8 cellular contexts compared by ENCODE assay signal in the genomic region with DNA sequence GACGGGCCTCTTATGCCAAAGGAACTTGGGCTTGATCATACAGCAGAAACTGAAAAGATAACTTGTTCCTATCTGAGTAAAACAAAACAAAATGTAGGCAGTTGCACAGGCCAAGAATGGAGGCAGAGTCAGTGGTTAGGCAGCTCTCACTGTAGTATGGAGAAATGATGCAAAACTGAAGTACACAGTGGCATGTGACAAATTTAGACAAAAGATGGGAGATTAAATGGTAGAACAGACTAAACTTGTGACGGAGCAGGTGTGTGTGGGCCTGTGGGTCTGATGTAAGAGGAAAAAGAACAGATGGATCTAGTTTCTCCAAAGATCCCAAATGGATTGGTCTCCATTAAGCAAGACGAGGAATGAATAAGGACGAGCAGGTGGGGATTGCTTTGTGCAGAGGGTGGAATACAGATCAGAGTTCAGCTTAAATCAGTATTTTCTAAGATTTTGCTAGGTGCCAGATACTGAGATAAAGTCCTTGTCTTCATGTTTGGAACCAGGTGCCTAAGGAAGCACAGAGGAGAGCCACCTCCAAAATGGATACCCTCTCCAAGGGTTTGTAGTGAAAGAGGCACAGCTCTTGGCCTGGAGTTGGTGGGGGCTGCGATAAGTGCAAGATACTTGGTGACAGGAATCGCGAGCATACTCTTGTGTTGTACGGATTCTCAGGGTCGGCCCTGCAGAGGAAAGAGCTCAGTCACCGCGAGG. TPM values are rescaled to one million over a fixed set of nuclear protein-coding genes. Genes with fewer than 3 reads are reported as not detected.
DNase-seq lines count a peak whose midpoint lies in the region; ATAC-seq and TF ChIP-seq lines count a peak whose summit lies in the region.

No MANE protein-coding gene starts in this region.

- no peaks in the 10 kb centered on the region for H3K9me3 Mint-ChIP-seq in stimulated activated effector memory CD8-positive, alpha-beta T cell treated with anti-CD3 and anti-CD28 coated beads, Interleukin-12 subunit alpha, Interleukin-12 subunit beta, amount 100 ng/mL, for 72 hours

- H3K27ac ChIP-seq in WERI-Rb-1: peak overlapping the region; percentile 89
- H3K27ac ChIP-seq in right cardiac atrium (ENCODE audit: low read length): peak overlapping the region; percentile 90

- peaks cover 8% of the 10 kb centered on the region for H3K36me3 ChIP-seq in WERI-Rb-1

- H3K4me1 ChIP-seq in right cardiac atrium (ENCODE audit: control insufficient read depth, insufficient read depth, low read length): no peaks in the 10 kb centered on the region

- intact Hi-C loops in right cardiac atrium (cut with DNase I): no loop called here

- WGBS in right cardiac atrium: 32% methylated on average over 11 of the region's 11 CpGs

- H3K9me3 ChIP-seq in WERI-Rb-1 (ENCODE audit: severe bottlenecking) (no peaks in the 10 kb centered on the region), right cardiac atrium (ENCODE audit: control insufficient read depth, low read length) (no peaks in the 10 kb centered on the region)

- no peak for TF ChIP-seq CTCF in WERI-Rb-1 (IDR thresholded peaks at IDR 0.05; ENCODE audit: low read depth, low read length)

- peak overlapping the region; percentile 76 for H3K4me3 ChIP-seq in WERI-Rb-1 (ENCODE audit: low read depth, low read length)
- H3K4me3 ChIP-seq in right cardiac atrium (ENCODE audit: low read length): peak overlapping the region; percentile 63

- H3K27me3 ChIP-seq in WERI-Rb-1 (ENCODE audit: insufficient read depth, low read depth, severe bottlenecking) (no peaks in the 10 kb centered on the region), right cardiac atrium (ENCODE audit: control insufficient read depth, insufficient read depth) (no peaks in the 10 kb centered on the region)

- DNase-seq in NCI-H345 treated with DMSO at 0.1 percent for 48 hours (lab: John Stamatoyannopoulos, UW; ENCODE audit: unreplicated experiment): peak; percentile 45
- no peak for DNase-seq in NCI-H345 (lab: John Stamatoyannopoulos, UW)
- DNase-seq in WERI-Rb-1: no peak
- DNase-seq in right cardiac atrium: no peak
- no peak for DNase-seq in stimulated activated effector memory CD8-positive, alpha-beta T cell treated with anti-CD3 and anti-CD28 coated beads, Interleukin-12 subunit alpha, Interleukin-12 subunit beta, amount 100 ng/mL, for 72 hours (ENCODE audit: low spot score in 2 of 2)
- DNase-seq in HCEC 1CT: no peak
- no peak for DNase-seq in anterior cingulate cortex (lab: John Stamatoyannopoulos, UW)

- peak overlapping the region; percentile 97 for H3K27ac Mint-ChIP-seq in stimulated activated effector memory CD8-positive, alpha-beta T cell treated with anti-CD3 and anti-CD28 coated beads, Interleukin-12 subunit alpha, Interleukin-12 subunit beta, amount 100 ng/mL, for 72 hours

- ATAC-seq in HG02885 (IDR thresholded peaks at IDR 0.05; ENCODE audit: poor library complexity, unreplicated experiment) (peak; percentile 19), right cardiac atrium (no peak)
- ATAC-seq in stimulated activated effector memory CD8-positive, alpha-beta T cell treated with anti-CD3 and anti-CD28 coated beads, Interleukin-12 subunit alpha, Interleukin-12 subunit beta, amount 100 ng/mL, for 72 hours: peak; percentile 43

- peaks cover 37% of the 10 kb centered on the region for H3K36me3 Mint-ChIP-seq in stimulated activated effector memory CD8-positive, alpha-beta T cell treated with anti-CD3 and anti-CD28 coated beads, Interleukin-12 subunit alpha, Interleukin-12 subunit beta, amount 100 ng/mL, for 72 hours

- peak overlapping the region; percentile 96 for H3K4me3 Mint-ChIP-seq in stimulated activated effector memory CD8-positive, alpha-beta T cell treated with anti-CD3 and anti-CD28 coated beads, Interleukin-12 subunit alpha, Interleukin-12 subunit beta, amount 100 ng/mL, for 72 hours

- H3K4me1 Mint-ChIP-seq in stimulated activated effector memory CD8-positive, alpha-beta T cell treated with anti-CD3 and anti-CD28 coated beads, Interleukin-12 subunit alpha, Interleukin-12 subunit beta, amount 100 ng/mL, for 72 hours: peaks cover 31% of the 10 kb centered on the region

RNA-seq across cellular contexts. Expression of a gene that starts 0.7 kb away (rescaled TPM):
- 10 to 100 TPM; 23.2 to 26.7 (median 25.9) TPM for total RNA-seq in right cardiac atrium
- 3.6 TPM for polyA plus RNA-seq in right cardiac atrium

RNA-seq across cellular contexts. Expression of a gene that starts 53.8 kb away (rescaled TPM):
- total RNA-seq in right cardiac atrium: 100 to 1,000 TPM; 103 to 119 (median 112) TPM
- polyA plus RNA-seq in right cardiac atrium: 91.8 TPM

Comparison
In these comparisons a context has a peak if more than half of its experiments do, and no peak if none do; other contexts are left out.
1. ATAC-seq: peak in HG02885 (single experiment) and stimulated activated effector memory CD8-positive, alpha-beta T cell treated with anti-CD3 and anti-CD28 coated beads, Interleukin-12 subunit alpha, Interleukin-12 subunit beta, amount 100 ng/mL, for 72 hours (single experiment); none in right cardiac atrium (0 of 2).